Comparison of ENCODE assay signal across 20 cellular contexts in genomic region chr18:8455661-8456614, GRCh38.
"Had no signal": no experiment of that assay in that cellular context is flagged by ENCODE, and none has a peak within 500 bp of the region (broad histone marks: within the 10 kb centered on the region; RNA-seq: fewer than 3 reads in every experiment).

No MANE protein-coding gene starts in this region.

- DNase-seq: activated CD4-positive, alpha-beta T cell treated with anti-CD3 and anti-CD28 coated beads, Interleukin-2, amount 50 U/mL, for 4 hours; activated effector memory CD4-positive, alpha-beta T cell treated with anti-CD3 and anti-CD28 coated beads, Interleukin-2, amount 50 U/mL, for 16 hours; activated naive CD4-positive, alpha-beta T cell treated with anti-CD3 and anti-CD28 coated beads, Interleukin-2, amount 50 U/mL, for 16 hours; activated T-cell treated with anti-CD3 and anti-CD28 coated beads, Interleukin-2, amount 50 U/mL, for 72 hours; cerebellar nuclear complex; cortex of kidney; effector CD4-positive, alpha-beta T cell; gastrocnemius medialis; head of caudate nucleus; left ventricle myocardium inferior; naive B cell; psoas muscle; right cardiac atrium; small intestine; stimulated activated CD4-positive, alpha-beta T cell treated with anti-CD3 and anti-CD28 coated beads, Interleukin-15, amount 100 ng/mL, for 24 hours; stimulated activated CD4-positive, alpha-beta T cell treated with anti-CD3 and anti-CD28 coated beads, Interleukin-2, amount 100 ng/mL, for 48 hours; stomach had no signal

- H3K27ac ChIP-seq: ascending aorta, gastrocnemius medialis, left ventricle myocardium inferior, neural progenitor cell, psoas muscle, stomach had no signal

- H3K36me3 ChIP-seq: ascending aorta, gastrocnemius medialis, left ventricle myocardium inferior, neural progenitor cell, stomach had no signal

- H3K27me3 ChIP-seq: ascending aorta, gastrocnemius medialis, neural progenitor cell, stomach had no signal

- ATAC-seq: activated T-cell treated with anti-CD3 and anti-CD28 coated beads, Interleukin-2, amount 50 U/mL, for 72 hours; esophagus mucosa; gastrocnemius medialis; psoas muscle; right cardiac atrium had no signal

- H3K4me3 ChIP-seq: ascending aorta, gastrocnemius medialis, left ventricle myocardium inferior, neural progenitor cell, psoas muscle, stomach had no signal

- FAIRE-seq: small intestine had no signal

- H3K9me3 ChIP-seq: ascending aorta, gastrocnemius medialis, left ventricle myocardium inferior, psoas muscle, stomach had no signal

- H3K4me1 ChIP-seq: ascending aorta, gastrocnemius medialis, neural progenitor cell, psoas muscle, stomach had no signal
